ENCODE assay signal across 6 cellular contexts in the genomic region with DNA sequence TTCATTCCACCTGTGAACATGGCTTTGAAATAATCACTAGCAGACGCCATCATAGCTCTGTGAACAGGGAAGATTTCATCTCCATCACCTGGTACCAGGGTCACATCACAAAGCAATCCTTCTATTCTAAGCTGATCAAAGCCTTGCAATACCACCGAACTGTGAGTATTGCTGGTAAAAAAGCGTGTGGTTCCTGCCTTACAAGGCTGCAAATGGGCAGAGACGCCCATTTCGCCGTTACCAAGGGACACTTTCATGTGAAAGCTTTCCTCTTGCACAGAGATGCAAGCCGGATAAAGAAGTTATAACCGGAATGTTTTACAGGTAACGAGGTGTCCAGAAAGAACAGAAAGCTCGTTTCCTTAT.
DNase-seq lines count a peak whose midpoint lies in the region; ATAC-seq and TF ChIP-seq lines count a peak whose summit lies in the region.

No MANE protein-coding gene starts in this region.

- H3K27me3 ChIP-seq in duodenal mucosa (ENCODE audit: control insufficient read depth in 1 of 2, insufficient read depth in 2 of 2, low read length in 2 of 2): peaks cover 0 to 3% of the 10 kb centered on the region in 2 donors

- TF ChIP-seq CTCF in retinal pigment epithelial cell (conservative IDR thresholded peaks at IDR 0.05; ENCODE audit: low read depth, low read length): no peak

- H3K36me3 ChIP-seq in duodenal mucosa (ENCODE audit: control insufficient read depth in 1 of 2, insufficient read depth in 2 of 2, low read length in 2 of 2): peaks cover 0 to 8% of the 10 kb centered on the region in 2 donors

- H3K9ac ChIP-seq in duodenal mucosa (ENCODE audit: low read depth in 1 of 2, low read length in 2 of 2): peak overlapping the region; percentile 94 to 98

- H3K27ac ChIP-seq in duodenal mucosa (ENCODE audit: low read depth, low read length): peak overlapping the region; percentile 86

- no peak for DNase-seq in retinal pigment epithelial cell (ENCODE audit: low read depth)
- DNase-seq in superior temporal gyrus (ENCODE audit: extremely low spot score): no peak
- DNase-seq in NCI-H1105 treated with DMSO at 0.1 percent for 48 hours (lab: John Stamatoyannopoulos, UW): no peak

- H3K9me3 ChIP-seq in duodenal mucosa (ENCODE audit: control insufficient read depth in 1 of 2, low read length in 2 of 2): no peaks in the 10 kb centered on the region

- ATAC-seq in GM18907 (IDR thresholded peaks at IDR 0.05; ENCODE audit: unreplicated experiment) (peak; percentile 26), HG03521 (IDR thresholded peaks at IDR 0.05; ENCODE audit: unreplicated experiment) (peak; percentile 4)

- H3K4me1 ChIP-seq in duodenal mucosa (ENCODE audit: control insufficient read depth in 1 of 2, insufficient read depth in 2 of 2, low read length in 2 of 2): peaks cover 31 to 33% of the 10 kb centered on the region in 2 donors

- peak overlapping the region; percentile 96 to 98 for H3K4me3 ChIP-seq in duodenal mucosa (ENCODE audit: low read depth in 1 of 2, low read length in 2 of 2)
- H3K4me3 ChIP-seq in retinal pigment epithelial cell (ENCODE audit: low read length): peak overlapping the region; percentile 92
